ENCODE assay signal across 23 cellular contexts in genomic region chr14:96727980-96728717, GRCh38.
"Had no signal": no experiment of that assay in that cellular context is flagged by ENCODE, and none has a peak within 500 bp of the region (broad histone marks: within the 10 kb centered on the region; RNA-seq: fewer than 3 reads in every experiment).

No MANE protein-coding gene starts in this region.

- FAIRE-seq: colon, islet of Langerhans had no signal

- H3K4me3 ChIP-seq: esophagus muscularis mucosa, gastrocnemius medialis, heart right ventricle, ovary, spleen, stomach, thoracic aorta, vagina had no signal

- H3K9me3 ChIP-seq: gastrocnemius medialis, ovary, thoracic aorta, vagina had no signal

- H3K27ac ChIP-seq: epithelial cell of prostate, esophagus muscularis mucosa, gastrocnemius medialis, heart right ventricle, ovary, spleen, stomach, thoracic aorta, vagina had no signal

- ATAC-seq: effector memory CD8-positive, alpha-beta T cell; gastrocnemius medialis; heart right ventricle; naive thymus-derived CD4-positive, alpha-beta T cell; right cardiac atrium; stimulated activated naive B cell treated with anti-CD40 and anti-IgM and Interleukin-4, amounts not matched to agents 10 μg/mL and 1 μg/mL and 100 μg/mL, for 72 hours had no signal

- H3K27me3 ChIP-seq: ovary, vagina had no signal

- H3K4me1 ChIP-seq: esophagus muscularis mucosa, gastrocnemius medialis, heart right ventricle, spleen, stomach, vagina had no signal

- DNase-seq: effector memory CD8-positive, alpha-beta T cell; gastrocnemius medialis; heart right ventricle; hypothalamus; kidney glomerular epithelial cell; mesendoderm; naive thymus-derived CD4-positive, alpha-beta T cell; nucleus accumbens; ovary; right cardiac atrium; spleen; stimulated activated CD4-positive, alpha-beta T cell treated with anti-CD3 and anti-CD28 coated beads, Interleukin-15, amount 100 ng/mL, for 24 hours; stimulated activated CD4-positive, alpha-beta T cell treated with anti-CD3 and anti-CD28 coated beads, Interleukin-1b, Interleukin-23, amount 100 ng/mL, for 48 hours; stimulated activated CD4-positive, alpha-beta T cell treated with anti-CD3 and anti-CD28 coated beads, Interleukin-4, amount 100 ng/mL, for 24 hours; stimulated activated naive B cell treated with anti-CD40 and anti-IgM and Interleukin-4, amounts not matched to agents 10 μg/mL and 1 μg/mL and 100 μg/mL, for 72 hours; stomach; substantia nigra had no signal

- H3K36me3 ChIP-seq: esophagus muscularis mucosa, gastrocnemius medialis, heart right ventricle, ovary, spleen, stomach, thoracic aorta, vagina had no signal
